In the genomic region with DNA sequence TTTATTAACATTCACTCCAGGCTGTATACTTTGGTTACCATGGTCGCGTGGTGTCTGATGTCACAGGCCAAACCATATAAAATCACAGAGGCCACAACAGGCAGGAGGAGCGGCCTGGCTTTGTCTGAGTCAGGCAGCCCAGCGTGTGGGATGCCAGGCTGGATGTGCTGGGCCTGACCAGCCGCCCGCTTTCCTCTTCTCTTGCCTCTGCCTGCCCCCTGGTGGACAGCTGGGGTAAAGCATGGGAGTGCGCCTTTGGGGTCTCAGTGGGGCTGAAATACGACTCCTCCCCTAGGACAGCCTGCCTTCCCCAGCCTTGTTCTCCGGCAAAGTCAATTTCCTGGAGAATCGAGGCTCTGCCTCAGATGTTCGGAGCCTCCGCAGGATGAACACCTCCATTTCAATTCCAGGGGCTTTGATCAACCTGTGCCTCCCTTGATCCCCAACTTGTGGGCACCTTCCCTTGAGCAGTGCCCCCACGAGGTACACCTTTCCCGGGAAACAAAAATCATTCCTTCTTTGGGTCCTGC, we compare ENCODE assay signal across 8 cellular contexts.
DNase-seq lines count a peak whose midpoint lies in the region; ATAC-seq, FAIRE-seq and TF ChIP-seq lines count a peak whose summit lies in the region.

No MANE protein-coding gene starts in this region.

- peak; percentile 99 for TF ChIP-seq CTCF in C4-2B (conservative IDR thresholded peaks at IDR 0.05)
- peak; percentile 97 to 99 (median 98) for TF ChIP-seq CTCF in esophagus squamous epithelium (IDR thresholded peaks at IDR 0.05)
- peak; percentile 98 for TF ChIP-seq CTCF in natural killer cell (IDR thresholded peaks at IDR 0.05)

- peaks cover 0 to 7% of the 10 kb centered on the region in 2 donors for H3K4me1 Mint-ChIP-seq in natural killer cell
- peaks cover 39% of the 10 kb centered on the region for H3K4me1 Mint-ChIP-seq in stimulated activated naive CD8-positive, alpha-beta T cell treated with anti-CD3 and anti-CD28 coated beads, Interleukin-15, Interleukin-2, amounts not matched to agents 100 ng/mL and 50 ng/mL, for 24 hours (ENCODE audit: low read depth)

- peak; percentile 88 for DNase-seq in HTR-8/SVneo (ENCODE audit: insufficient read length, low spot score)
- DNase-seq in activated CD8-positive, alpha-beta memory T cell treated with anti-CD3 and anti-CD28 coated beads for 48 hours (ENCODE audit: low read depth in 2 of 3, low spot score in 2 of 3), result peak; percentile 75 to 99 (median 96)
- DNase-seq in esophagus squamous epithelium (lab: John Stamatoyannopoulos, UW), result no peak
- DNase-seq in natural killer cell, result peak; percentile 80
- no peak for DNase-seq in NCI-H1092 (lab: John Stamatoyannopoulos, UW)

- H3K27ac ChIP-seq in C4-2B, result no peak overlapping the region
- H3K27ac ChIP-seq in esophagus squamous epithelium, result peak overlapping the region; percentile 34 to 57 (median 44)

- ATAC-seq in GM21390 (IDR thresholded peaks at IDR 0.05; ENCODE audit: unreplicated experiment) (peak; percentile 77), natural killer cell (peak; percentile 90 to 99 (median 98))

- H3K36me3 Mint-ChIP-seq in natural killer cell, result no peaks in the 10 kb centered on the region
- H3K36me3 Mint-ChIP-seq in stimulated activated naive CD8-positive, alpha-beta T cell treated with anti-CD3 and anti-CD28 coated beads, Interleukin-15, Interleukin-2, amounts not matched to agents 100 ng/mL and 50 ng/mL, for 24 hours (ENCODE audit: low read depth), result no peaks in the 10 kb centered on the region

- no peaks in the 10 kb centered on the region for H3K27me3 ChIP-seq in esophagus squamous epithelium

- TF ChIP-seq POLR2A in esophagus squamous epithelium (IDR thresholded peaks at IDR 0.05), result no peak

- peaks cover 11 to 17% of the 10 kb centered on the region in 2 donors for H3K27me3 Mint-ChIP-seq in natural killer cell (ENCODE audit: low read depth in 2 of 2)
- H3K27me3 Mint-ChIP-seq in stimulated activated naive CD8-positive, alpha-beta T cell treated with anti-CD3 and anti-CD28 coated beads, Interleukin-15, Interleukin-2, amounts not matched to agents 100 ng/mL and 50 ng/mL, for 24 hours, result no peaks in the 10 kb centered on the region

- peak overlapping the region in 1 of 4 donors; percentile 16 for H3K4me3 ChIP-seq in esophagus squamous epithelium

- no peak overlapping the region for H3K4me3 Mint-ChIP-seq in natural killer cell
- no peak overlapping the region for H3K4me3 Mint-ChIP-seq in stimulated activated naive CD8-positive, alpha-beta T cell treated with anti-CD3 and anti-CD28 coated beads, Interleukin-15, Interleukin-2, amounts not matched to agents 100 ng/mL and 50 ng/mL, for 24 hours

- WGBS in esophagus squamous epithelium, 2 donors, result 9 to 13% methylated on average over 6 to 9 of the region's 14 CpGs

- FAIRE-seq in HTR-8/SVneo (lab: Jason Lieb, UNC), result no peak

- intact Hi-C loops in esophagus squamous epithelium (cut with DNase I) (loop anchor here (5.0 to 10.0 kb wide), 3 partner anchors 56 to 409 kb away; a partner anchor contains a TSS), natural killer cell (cut with micrococcal nuclease) (loop anchor here (1.0 to 5.0 kb wide), 7 partner anchors 264 to 1039 kb away; a partner anchor contains a TSS)

- H3K36me3 ChIP-seq in esophagus squamous epithelium, result no peaks in the 10 kb centered on the region

- no peaks in the 10 kb centered on the region for H3K9me3 Mint-ChIP-seq in natural killer cell
- H3K9me3 Mint-ChIP-seq in stimulated activated naive CD8-positive, alpha-beta T cell treated with anti-CD3 and anti-CD28 coated beads, Interleukin-15, Interleukin-2, amounts not matched to agents 100 ng/mL and 50 ng/mL, for 24 hours, result no peaks in the 10 kb centered on the region

- H3K4me1 ChIP-seq in esophagus squamous epithelium, result peaks cover 7 to 37% (median 18%) of the 10 kb centered on the region in 3 donors

- peak overlapping the region in 1 of 2 donors; percentile 65 for H3K27ac Mint-ChIP-seq in natural killer cell
- H3K27ac Mint-ChIP-seq in stimulated activated naive CD8-positive, alpha-beta T cell treated with anti-CD3 and anti-CD28 coated beads, Interleukin-15, Interleukin-2, amounts not matched to agents 100 ng/mL and 50 ng/mL, for 24 hours, result peak overlapping the region; percentile 34

- H3K9me3 ChIP-seq in esophagus squamous epithelium, result no peaks in the 10 kb centered on the region

Comparison
In these comparisons a context has a peak if more than half of its experiments do, and no peak if none do; other contexts are left out.
1. DNase-seq: peak in HTR-8/SVneo (single experiment), activated CD8-positive, alpha-beta memory T cell treated with anti-CD3 and anti-CD28 coated beads for 48 hours (3 of 3) and natural killer cell (single experiment); none in esophagus squamous epithelium (single experiment) and NCI-H1092 (single experiment).
2. Peak in every context shown above with its lines, with median percentiles within 50 percentile points of each other: CTCF ChIP-seq.